Comparison of ENCODE assay signal across 16 cellular contexts in the genomic region with DNA sequence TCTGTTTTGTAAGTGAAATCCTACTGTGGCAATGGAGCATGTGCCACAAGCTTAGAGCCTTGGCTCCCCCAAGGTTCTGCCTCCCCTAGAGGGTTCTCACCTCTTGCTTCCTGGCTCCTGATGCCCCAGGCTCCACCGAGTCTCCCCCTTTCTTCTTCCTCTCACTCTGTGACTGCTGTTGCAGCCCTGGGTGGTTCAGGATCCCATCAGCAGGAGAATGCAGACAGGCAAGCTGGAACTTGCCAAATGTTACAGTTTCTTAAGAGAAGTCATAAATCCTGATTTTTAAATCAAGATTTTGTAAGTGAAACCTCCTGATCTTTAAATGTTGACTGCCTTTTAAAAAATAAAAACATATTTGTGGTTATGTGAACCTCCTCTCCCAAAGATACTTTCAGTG.
"Had no signal": no experiment of that assay in that cellular context is flagged by ENCODE, and none has a peak within 500 bp of the region (broad histone marks: within the 10 kb centered on the region; RNA-seq: fewer than 3 reads in every experiment).

No MANE protein-coding gene starts in this region.

- H3K4me1 ChIP-seq: esophagus squamous epithelium, lower lobe of right lung had no signal

- H3K27me3 ChIP-seq: esophagus squamous epithelium, tibial artery had no signal

- ATAC-seq: activated CD4-positive, alpha-beta T cell treated with anti-CD3 and anti-CD28 coated beads for 36 hours; activated CD8-positive, alpha-beta memory T cell treated with anti-CD3 and anti-CD28 coated beads, Interleukin-2, amount 10 ng/mL, durations not matched to agents 7 days and 5 days; lower lobe of right lung; stimulated activated naive B cell treated with anti-CD40 and anti-IgM and Interleukin-4, amounts not matched to agents 10 μg/mL and 1 μg/mL and 100 μg/mL, for 72 hours had no signal

- H3K27ac ChIP-seq: coronary artery, esophagus squamous epithelium, lower lobe of right lung, tibial artery, VCaP had no signal

- H3K9me3 ChIP-seq: esophagus squamous epithelium, lower lobe of right lung, tibial artery had no signal

- H3K36me3 ChIP-seq: esophagus squamous epithelium, lower lobe of right lung, tibial artery had no signal

- DNase-seq: activated CD4-positive, alpha-beta memory T cell treated with anti-CD3 and anti-CD28 coated beads for 36 hours; activated CD4-positive, alpha-beta T cell treated with anti-CD3 and anti-CD28 coated beads for 36 hours; activated CD8-positive, alpha-beta memory T cell treated with anti-CD3 and anti-CD28 coated beads, Interleukin-2, amount 10 ng/mL, durations not matched to agents 7 days and 5 days; activated effector memory CD4-positive, alpha-beta T cell treated with Interleukin-2 at 50 U/mL for 16 hours; activated T-cell treated with anti-CD3 and anti-CD28 coated beads, Interleukin-2, amount 50 U/mL, for 1 hour; caudate nucleus; esophagus squamous epithelium; head of caudate nucleus; lower lobe of right lung; naive B cell; stimulated activated CD4-positive, alpha-beta T cell treated with anti-CD3 and anti-CD28 coated beads, Interleukin-2, amount 100 ng/mL, for 48 hours; stimulated activated naive B cell treated with anti-CD40 and anti-IgM and Interleukin-4, amounts not matched to agents 10 μg/mL and 1 μg/mL and 100 μg/mL, for 72 hours; tibial artery had no signal

- FAIRE-seq: frontal cortex had no signal

- H3K4me3 ChIP-seq: coronary artery, esophagus squamous epithelium, lower lobe of right lung, tibial artery had no signal
